ENCODE assay signal across 23 cellular contexts in the genomic region with DNA sequence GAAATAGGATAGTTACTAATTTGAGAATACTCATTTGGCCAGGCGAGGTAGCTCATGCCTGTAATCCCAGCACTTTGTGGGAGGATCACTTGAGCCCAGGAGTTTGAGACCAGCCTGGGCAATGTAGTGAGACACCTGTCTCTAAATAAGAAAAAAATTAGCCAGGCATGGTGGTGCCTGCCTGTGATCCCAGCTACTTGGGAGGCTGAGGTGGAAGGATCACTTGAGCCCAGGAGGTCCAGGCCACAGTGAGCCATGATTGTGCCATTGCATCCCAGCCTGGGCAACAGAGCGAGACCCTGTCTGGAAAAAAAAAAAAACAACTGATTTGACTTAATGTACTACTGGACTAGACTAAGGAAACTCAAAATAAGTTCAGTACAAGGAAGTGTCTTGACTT.
"Had no signal": no experiment of that assay in that cellular context is flagged by ENCODE, and none has a peak within 500 bp of the region (broad histone marks: within the 10 kb centered on the region; RNA-seq: fewer than 3 reads in every experiment).

No MANE protein-coding gene starts in this region.

- H2AFZ ChIP-seq: parathyroid adenoma had no signal

- ATAC-seq: natural killer cell; stimulated activated effector memory CD8-positive, alpha-beta T cell treated with anti-CD3 and anti-CD28 coated beads, Interleukin-12 subunit alpha, Interleukin-12 subunit beta, amount 100 ng/mL, for 72 hours; stimulated activated naive B cell treated with anti-CD40 and anti-IgM and Interleukin-4, amounts not matched to agents 10 μg/mL and 1 μg/mL and 100 μg/mL, for 72 hours had no signal

- H3K9ac ChIP-seq: neural progenitor cell, parathyroid adenoma had no signal

- H3K27me3 ChIP-seq: neural progenitor cell, ovary, sigmoid colon, stomach, thyroid gland, tibial nerve, upper lobe of left lung, vagina had no signal

- H3K36me3 ChIP-seq: neural progenitor cell, ovary, sigmoid colon, stomach, thoracic aorta, thyroid gland, tibial nerve, upper lobe of left lung, vagina had no signal

- FAIRE-seq: small intestine, urothelium cell line had no signal

- H3K79me2 ChIP-seq: parathyroid adenoma had no signal

- H3K4me2 ChIP-seq: neural progenitor cell had no signal

- H3K4me3 ChIP-seq: neural progenitor cell, ovary, psoas muscle, sigmoid colon, stomach, thoracic aorta, thyroid gland, tibial nerve, upper lobe of left lung, vagina had no signal

- H3K4me1 ChIP-seq: neural progenitor cell, parathyroid adenoma, sigmoid colon, stomach, thyroid gland, tibial nerve, upper lobe of left lung, vagina had no signal

- DNase-seq: natural killer cell; occipital lobe; ovary; posterior cingulate gyrus; psoas muscle; sigmoid colon; stimulated activated CD4-positive, alpha-beta T cell treated with anti-CD3 and anti-CD28 coated beads, Interleukin-15, amount 100 ng/mL, for 24 hours; stimulated activated CD4-positive, alpha-beta T cell treated with anti-CD3 and anti-CD28 coated beads, Interleukin-2, amount 100 ng/mL, for 24 hours; stimulated activated CD4-positive, alpha-beta T cell treated with anti-CD3 and anti-CD28 coated beads, Interleukin-2, amount 100 ng/mL, for 48 hours; stimulated activated CD4-positive, alpha-beta T cell treated with anti-CD3 and anti-CD28 coated beads, Interleukin-4, amount 100 ng/mL, for 24 hours; stimulated activated naive B cell treated with anti-CD40 and anti-IgM and Interleukin-4, amounts not matched to agents 10 μg/mL and 1 μg/mL and 100 μg/mL, for 72 hours; stimulated activated naive CD4-positive, alpha-beta T cell treated with Interleukin-2 at 50 U/mL for 16 hours; stomach; thyroid gland; upper lobe of left lung had no signal

- H3K9me3 ChIP-seq: ovary, psoas muscle, sigmoid colon, stomach, thoracic aorta, thyroid gland, tibial nerve, upper lobe of left lung, vagina had no signal

- H3K27ac ChIP-seq: neural progenitor cell, ovary, parathyroid adenoma, psoas muscle, sigmoid colon, stomach, thoracic aorta, thyroid gland, tibial nerve, upper lobe of left lung, vagina had no signal
